19 cellular contexts compared by ENCODE assay signal in genomic region chr11:123718075-123718868, GRCh38. TPM values are rescaled to one million over a fixed set of nuclear protein-coding genes. Genes with fewer than 3 reads are reported as not detected.
DNase-seq lines count a peak whose midpoint lies in the region; ATAC-seq and TF ChIP-seq lines count a peak whose summit lies in the region.
"Had no signal": no experiment of that assay in that cellular context is flagged by ENCODE, and none has a peak within 500 bp of the region (broad histone marks: within the 10 kb centered on the region; RNA-seq: fewer than 3 reads in every experiment).

No MANE protein-coding gene starts in this region.

- H3K27ac Mint-ChIP-seq in stimulated activated naive CD8-positive, alpha-beta T cell treated with anti-CD3 and anti-CD28 coated beads, Interleukin-15, amount 100 ng/mL, for 72 hours, result no peak overlapping the region
- H3K27ac Mint-ChIP-seq in activated CD8-positive, alpha-beta T cell treated with anti-CD3 and anti-CD28 coated beads for 36 hours, result no peak overlapping the region
- H3K27ac Mint-ChIP-seq: B cell; CD4-positive, CD25-positive, alpha-beta regulatory T cell; IgD-negative memory B cell had no signal

- ATAC-seq in stimulated activated naive CD8-positive, alpha-beta T cell treated with anti-CD3 and anti-CD28 coated beads, Interleukin-15, amount 100 ng/mL, for 72 hours, result peak; percentile 55
- no peak for ATAC-seq in stimulated activated naive CD8-positive, alpha-beta T cell treated with anti-CD3 and anti-CD28 coated beads, Interleukin-15, Interleukin-2, amounts not matched to agents 100 U/mL and 50 U/mL, for 24 hours
- ATAC-seq in GM18909 (IDR thresholded peaks at IDR 0.05; ENCODE audit: poor library complexity, unreplicated experiment), result no peak
- no peak for ATAC-seq in activated CD8-positive, alpha-beta T cell treated with anti-CD3 and anti-CD28 coated beads for 36 hours

- intact Hi-C loops in activated CD8-positive, alpha-beta T cell treated with anti-CD3 and anti-CD28 coated beads for 36 hours (cut with micrococcal nuclease), result no loop called here

- DNase-seq in stimulated activated naive CD8-positive, alpha-beta T cell treated with anti-CD3 and anti-CD28 coated beads, Interleukin-15, amount 100 ng/mL, for 72 hours, result no peak
- no peak for DNase-seq in stimulated activated naive CD8-positive, alpha-beta T cell treated with anti-CD3 and anti-CD28 coated beads, Interleukin-15, Interleukin-2, amounts not matched to agents 100 U/mL and 50 U/mL, for 24 hours
- DNase-seq in OCI-M1 (lab: John Stamatoyannopoulos, UW), result peak; percentile 31
- DNase-seq in epithelial cell of prostate (ENCODE audit: low read depth, low spot score), result peak; percentile 18
- no peak for DNase-seq in activated CD8-positive, alpha-beta T cell treated with anti-CD3 and anti-CD28 coated beads for 36 hours
- no peak for DNase-seq in NCI-H82 (lab: John Stamatoyannopoulos, UW)
- DNase-seq: Caco-2; CD4-positive, CD25-positive, alpha-beta regulatory T cell; DMS153; MV-4-11; NCI-H2029; NCI-H524; NK-92 treated with Interleukin-12 subunit alpha and Interleukin-12 subunit beta, amount 100 ng/mL, for 24 hours had no signal

- H3K9me3 Mint-ChIP-seq in stimulated activated naive CD8-positive, alpha-beta T cell treated with anti-CD3 and anti-CD28 coated beads, Interleukin-15, amount 100 ng/mL, for 72 hours, result peaks cover 0 to 9% of the 10 kb centered on the region in 2 donors
- no peaks in the 10 kb centered on the region for H3K9me3 Mint-ChIP-seq in activated CD8-positive, alpha-beta T cell treated with anti-CD3 and anti-CD28 coated beads for 36 hours

- H3K4me3 Mint-ChIP-seq in stimulated activated naive CD8-positive, alpha-beta T cell treated with anti-CD3 and anti-CD28 coated beads, Interleukin-15, amount 100 ng/mL, for 72 hours, result no peak overlapping the region
- H3K4me3 Mint-ChIP-seq in activated CD8-positive, alpha-beta T cell treated with anti-CD3 and anti-CD28 coated beads for 36 hours, result no peak overlapping the region
- H3K4me3 Mint-ChIP-seq: B cell; CD4-positive, CD25-positive, alpha-beta regulatory T cell; IgD-negative memory B cell had no signal

- peaks cover 4% of the 10 kb centered on the region for H3K36me3 Mint-ChIP-seq in activated CD8-positive, alpha-beta T cell treated with anti-CD3 and anti-CD28 coated beads for 36 hours (ENCODE audit: low read depth)

- H3K4me1 Mint-ChIP-seq in stimulated activated naive CD8-positive, alpha-beta T cell treated with anti-CD3 and anti-CD28 coated beads, Interleukin-15, amount 100 ng/mL, for 72 hours, result no peaks in the 10 kb centered on the region
- H3K4me1 Mint-ChIP-seq in activated CD8-positive, alpha-beta T cell treated with anti-CD3 and anti-CD28 coated beads for 36 hours (ENCODE audit: low read depth), result no peaks in the 10 kb centered on the region
- H3K4me1 Mint-ChIP-seq: B cell; CD4-positive, CD25-positive, alpha-beta regulatory T cell; IgD-negative memory B cell had no signal

- POLR2A ChIA-PET in activated CD8-positive, alpha-beta T cell treated with anti-CD3 and anti-CD28 coated beads for 36 hours (lab: Charles Lee), result interaction anchor here (0.7 to 0.8 kb wide), 2 partner anchors 10 to 11 kb away, joined by 3 read pairs; no protein-coding TSS in a partner anchor

- TF ChIP-seq CTCF in activated CD8-positive, alpha-beta T cell treated with anti-CD3 and anti-CD28 coated beads for 36 hours (IDR thresholded peaks at IDR 0.05), result no peak

- peaks cover 25% of the 10 kb centered on the region for H3K27me3 Mint-ChIP-seq in stimulated activated naive CD8-positive, alpha-beta T cell treated with anti-CD3 and anti-CD28 coated beads, Interleukin-15, amount 100 ng/mL, for 72 hours
- peaks cover 14% of the 10 kb centered on the region for H3K27me3 Mint-ChIP-seq in activated CD8-positive, alpha-beta T cell treated with anti-CD3 and anti-CD28 coated beads for 36 hours

- CTCF ChIA-PET in activated CD8-positive, alpha-beta T cell treated with anti-CD3 and anti-CD28 coated beads for 36 hours (lab: Charles Lee), result interaction anchor here (0.9 to 3.4 kb wide), 4 partner anchors 7 to 78 kb away, joined by 3 to 22 read pairs (median 10); no protein-coding TSS in a partner anchor

- peak overlapping the region; percentile 74 for H3K27ac ChIP-seq in epithelial cell of prostate
- H3K27ac ChIP-seq: SJSA1 had no signal

RNA-seq across cellular contexts. Expression of gene ZNF202, which starts 23.2 kb away (rescaled TPM):
- total RNA-seq in activated CD8-positive, alpha-beta T cell treated with anti-CD3 and anti-CD28 coated beads for 36 hours, result 10 to 100 TPM; 11.1 to 13.6 TPM

RNA-seq across cellular contexts. Expression of gene OR6X1, which starts 36.0 kb away (rescaled TPM):
- total RNA-seq in activated CD8-positive, alpha-beta T cell treated with anti-CD3 and anti-CD28 coated beads for 36 hours, result not detected
- total RNA-seq: B cell; Caco-2; CD4-positive, CD25-positive, alpha-beta regulatory T cell; HT1080; LHCN-M2; SJSA1 had no signal

Comparison
In these comparisons a context has a peak if more than half of its experiments do, and no peak if none do; other contexts are left out.
1. DNase-seq: peak in OCI-M1 (single experiment) and epithelial cell of prostate (single experiment); none in stimulated activated naive CD8-positive, alpha-beta T cell treated with anti-CD3 and anti-CD28 coated beads, Interleukin-15, amount 100 ng/mL, for 72 hours (0 of 2), stimulated activated naive CD8-positive, alpha-beta T cell treated with anti-CD3 and anti-CD28 coated beads, Interleukin-15, Interleukin-2, amounts not matched to agents 100 U/mL and 50 U/mL, for 24 hours (single experiment), activated CD8-positive, alpha-beta T cell treated with anti-CD3 and anti-CD28 coated beads for 36 hours (single experiment) and NCI-H82 (single experiment).